3 cellular contexts compared by ENCODE assay signal in the genomic region with DNA sequence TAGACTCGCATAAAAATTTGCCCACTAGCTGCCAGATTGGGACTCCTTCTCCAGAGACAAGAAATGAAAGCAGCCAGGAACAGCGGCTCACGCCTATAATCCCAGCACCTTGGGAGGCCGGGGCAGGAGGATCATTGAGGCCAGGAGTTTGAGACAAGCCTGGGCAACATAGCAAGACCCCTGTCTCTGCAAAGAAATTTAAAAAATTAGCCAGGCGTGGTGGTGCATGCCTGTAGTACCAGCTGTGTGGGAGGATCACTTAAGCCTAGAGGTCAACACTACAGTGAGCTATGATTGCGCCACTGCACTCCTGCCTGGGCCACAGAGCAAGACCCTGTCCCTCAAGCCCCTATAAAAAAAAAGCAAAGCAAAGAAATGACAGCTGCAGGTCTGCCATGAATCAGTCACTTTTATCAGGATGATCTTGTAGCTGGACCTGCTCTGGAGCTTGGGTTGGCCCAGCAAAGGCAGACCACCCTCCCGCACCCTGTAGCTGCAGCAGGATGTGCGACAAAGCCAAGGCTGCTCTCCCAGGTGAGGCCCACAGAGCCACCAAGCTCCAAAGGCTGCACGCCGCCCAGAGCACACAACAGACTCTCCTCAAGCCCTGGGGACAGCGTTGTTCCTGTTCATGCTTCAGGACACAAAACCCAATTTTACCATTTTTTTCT.
TF ChIP-seq lines count a peak whose summit lies in the region.

No MANE protein-coding gene starts in this region.

TF ChIP-seq in SK-N-SH, 30 proteins besides CTCF, POLR2A, EP300 and RAD21:
- TF ChIP-seq CHD2 (IDR thresholded peaks at IDR 0.05; ENCODE audit: low read length, partially characterized antibody) (no peak), SIN3A (IDR thresholded peaks at IDR 0.05; ENCODE audit: borderline replicate concordance, low read depth, low read length) (no peak), SMC3 (IDR thresholded peaks at IDR 0.05; ENCODE audit: low read depth, low read length) (no peak), GATA2 (CRISPR knock-in tag; IDR thresholded peaks at IDR 0.05) (peak; percentile 50; the same call in 1 of the 2 replicates), GABPA (IDR thresholded peaks at IDR 0.05; ENCODE audit: low read depth) (no peak)
- TF ChIP-seq, protein P1, sequence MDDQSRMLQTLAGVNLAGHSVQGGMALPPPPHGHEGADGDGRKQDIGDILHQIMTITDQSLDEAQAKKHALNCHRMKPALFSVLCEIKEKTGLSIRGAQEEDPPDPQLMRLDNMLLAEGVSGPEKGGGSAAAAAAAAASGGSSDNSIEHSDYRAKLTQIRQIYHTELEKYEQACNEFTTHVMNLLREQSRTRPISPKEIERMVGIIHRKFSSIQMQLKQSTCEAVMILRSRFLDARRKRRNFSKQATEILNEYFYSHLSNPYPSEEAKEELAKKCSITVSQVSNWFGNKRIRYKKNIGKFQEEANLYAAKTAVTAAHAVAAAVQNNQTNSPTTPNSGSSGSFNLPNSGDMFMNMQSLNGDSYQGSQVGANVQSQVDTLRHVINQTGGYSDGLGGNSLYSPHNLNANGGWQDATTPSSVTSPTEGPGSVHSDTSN (IDR thresholded peaks at IDR 0.05), result no peak

TF ChIP-seq in SK-N-SH treated with all-trans-retinoic acid at 6 μM for 48 hours, 23 proteins besides CTCF, POLR2A, EP300 and RAD21:
- no peak for TF ChIP-seq SNAI2 (CRISPR knock-in tag; IDR thresholded peaks at IDR 0.05)
- TF ChIP-seq ESRRG (CRISPR knock-in tag; IDR thresholded peaks at IDR 0.05), result no peak
- TF ChIP-seq, protein P2, sequence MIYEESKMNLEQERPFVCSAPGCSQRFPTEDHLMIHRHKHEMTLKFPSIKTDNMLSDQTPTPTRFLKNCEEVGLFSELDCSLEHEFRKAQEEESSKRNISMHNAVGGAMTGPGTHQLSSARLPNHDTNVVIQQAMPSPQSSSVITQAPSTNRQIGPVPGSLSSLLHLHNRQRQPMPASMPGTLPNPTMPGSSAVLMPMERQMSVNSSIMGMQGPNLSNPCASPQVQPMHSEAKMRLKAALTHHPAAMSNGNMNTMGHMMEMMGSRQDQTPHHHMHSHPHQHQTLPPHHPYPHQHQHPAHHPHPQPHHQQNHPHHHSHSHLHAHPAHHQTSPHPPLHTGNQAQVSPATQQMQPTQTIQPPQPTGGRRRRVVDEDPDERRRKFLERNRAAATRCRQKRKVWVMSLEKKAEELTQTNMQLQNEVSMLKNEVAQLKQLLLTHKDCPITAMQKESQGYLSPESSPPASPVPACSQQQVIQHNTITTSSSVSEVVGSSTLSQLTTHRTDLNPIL (CRISPR knock-in tag; IDR thresholded peaks at IDR 0.05; ENCODE audit: low read depth), result no peak
- no peak for TF ChIP-seq ZNF70 (CRISPR knock-in tag; IDR thresholded peaks at IDR 0.05)
- TF ChIP-seq ZFP30 (CRISPR knock-in tag; IDR thresholded peaks at IDR 0.05), result no peak
- no peak for TF ChIP-seq BACH2 (CRISPR knock-in tag; IDR thresholded peaks at IDR 0.05; ENCODE audit: borderline replicate concordance)
- TF ChIP-seq, protein P3, sequence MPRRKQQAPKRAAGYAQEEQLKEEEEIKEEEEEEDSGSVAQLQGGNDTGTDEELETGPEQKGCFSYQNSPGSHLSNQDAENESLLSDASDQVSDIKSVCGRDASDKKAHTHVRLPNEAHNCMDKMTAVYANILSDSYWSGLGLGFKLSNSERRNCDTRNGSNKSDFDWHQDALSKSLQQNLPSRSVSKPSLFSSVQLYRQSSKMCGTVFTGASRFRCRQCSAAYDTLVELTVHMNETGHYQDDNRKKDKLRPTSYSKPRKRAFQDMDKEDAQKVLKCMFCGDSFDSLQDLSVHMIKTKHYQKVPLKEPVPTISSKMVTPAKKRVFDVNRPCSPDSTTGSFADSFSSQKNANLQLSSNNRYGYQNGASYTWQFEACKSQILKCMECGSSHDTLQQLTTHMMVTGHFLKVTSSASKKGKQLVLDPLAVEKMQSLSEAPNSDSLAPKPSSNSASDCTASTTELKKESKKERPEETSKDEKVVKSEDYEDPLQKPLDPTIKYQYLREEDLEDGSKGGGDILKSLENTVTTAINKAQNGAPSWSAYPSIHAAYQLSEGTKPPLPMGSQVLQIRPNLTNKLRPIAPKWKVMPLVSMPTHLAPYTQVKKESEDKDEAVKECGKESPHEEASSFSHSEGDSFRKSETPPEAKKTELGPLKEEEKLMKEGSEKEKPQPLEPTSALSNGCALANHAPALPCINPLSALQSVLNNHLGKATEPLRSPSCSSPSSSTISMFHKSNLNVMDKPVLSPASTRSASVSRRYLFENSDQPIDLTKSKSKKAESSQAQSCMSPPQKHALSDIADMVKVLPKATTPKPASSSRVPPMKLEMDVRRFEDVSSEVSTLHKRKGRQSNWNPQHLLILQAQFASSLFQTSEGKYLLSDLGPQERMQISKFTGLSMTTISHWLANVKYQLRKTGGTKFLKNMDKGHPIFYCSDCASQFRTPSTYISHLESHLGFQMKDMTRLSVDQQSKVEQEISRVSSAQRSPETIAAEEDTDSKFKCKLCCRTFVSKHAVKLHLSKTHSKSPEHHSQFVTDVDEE (CRISPR knock-in tag; IDR thresholded peaks at IDR 0.05), result no peak; the same call in 1 of the 2 replicates
- TF ChIP-seq RARB (CRISPR knock-in tag; IDR thresholded peaks at IDR 0.05), result no peak
- no peak for TF ChIP-seq TCF4 (CRISPR knock-in tag; IDR thresholded peaks at IDR 0.05; ENCODE audit: borderline replicate concordance)
- no peak for TF ChIP-seq ZC3H10 (CRISPR knock-in tag; IDR thresholded peaks at IDR 0.05)
- TF ChIP-seq CSRNP3 (CRISPR knock-in tag; IDR thresholded peaks at IDR 0.05), result no peak
- no peak for TF ChIP-seq ISL1 (CRISPR knock-in tag; IDR thresholded peaks at IDR 0.05)
- TF ChIP-seq, protein P4, sequence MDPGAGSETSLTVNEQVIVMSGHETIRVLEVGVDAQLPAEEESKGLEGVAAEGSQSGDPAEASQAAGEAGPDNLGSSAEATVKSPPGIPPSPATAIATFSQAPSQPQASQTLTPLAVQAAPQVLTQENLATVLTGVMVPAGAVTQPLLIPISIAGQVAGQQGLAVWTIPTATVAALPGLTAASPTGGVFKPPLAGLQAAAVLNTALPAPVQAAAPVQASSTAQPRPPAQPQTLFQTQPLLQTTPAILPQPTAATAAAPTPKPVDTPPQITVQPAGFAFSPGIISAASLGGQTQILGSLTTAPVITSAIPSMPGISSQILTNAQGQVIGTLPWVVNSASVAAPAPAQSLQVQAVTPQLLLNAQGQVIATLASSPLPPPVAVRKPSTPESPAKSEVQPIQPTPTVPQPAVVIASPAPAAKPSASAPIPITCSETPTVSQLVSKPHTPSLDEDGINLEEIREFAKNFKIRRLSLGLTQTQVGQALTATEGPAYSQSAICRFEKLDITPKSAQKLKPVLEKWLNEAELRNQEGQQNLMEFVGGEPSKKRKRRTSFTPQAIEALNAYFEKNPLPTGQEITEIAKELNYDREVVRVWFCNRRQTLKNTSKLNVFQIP (CRISPR knock-in tag; IDR thresholded peaks at IDR 0.05; ENCODE audit: borderline replicate concordance, low read depth), result no peak
- no peak for TF ChIP-seq ZNF8 (CRISPR knock-in tag; IDR thresholded peaks at IDR 0.05)
- TF ChIP-seq OSR1 (CRISPR knock-in tag; IDR thresholded peaks at IDR 0.05), result no peak
- TF ChIP-seq ZNF565 (CRISPR knock-in tag; conservative IDR thresholded peaks at IDR 0.05; ENCODE audit: low read depth), result no peak
- no peak for TF ChIP-seq PPARA (CRISPR knock-in tag; IDR thresholded peaks at IDR 0.05; ENCODE audit: borderline replicate concordance)
TF ChIP-seq in SK-N-SH treated with all-trans-retinoic acid at 6 μM for 48 hours: peak in this region for 0.

TF ChIP-seq in HepG2, 621 proteins besides CTCF, POLR2A, EP300 and RAD21 (continues in another document):
- no peak for TF ChIP-seq KLF9 (CRISPR knock-in tag; IDR thresholded peaks at IDR 0.05; ENCODE audit: low read depth)
- TF ChIP-seq ZNF30 (CRISPR knock-in tag; IDR thresholded peaks at IDR 0.05), result no peak
- TF ChIP-seq ATF5 (CRISPR knock-in tag; IDR thresholded peaks at IDR 0.05; ENCODE audit: low read depth), result no peak
- no peak for TF ChIP-seq SOX6 (IDR thresholded peaks at IDR 0.05)
- no peak for TF ChIP-seq SOX6 (CRISPR knock-in tag; IDR thresholded peaks at IDR 0.05)
- TF ChIP-seq CEBPB (IDR thresholded peaks at IDR 0.05; ENCODE audit: borderline replicate concordance, low read depth, low read length), result peak; percentile 39; the same call in 1 of the 2 replicates
- TF ChIP-seq CSRNP2 (CRISPR knock-in tag; conservative IDR thresholded peaks at IDR 0.05; ENCODE audit: low read depth), result no peak
- no peak for TF ChIP-seq ZNF782 (CRISPR knock-in tag; IDR thresholded peaks at IDR 0.05; ENCODE audit: borderline replicate concordance)
- TF ChIP-seq IKZF1 (IDR thresholded peaks at IDR 0.05), result no peak
- no peak for TF ChIP-seq AHR (CRISPR knock-in tag; IDR thresholded peaks at IDR 0.05)
- TF ChIP-seq, protein P5, sequence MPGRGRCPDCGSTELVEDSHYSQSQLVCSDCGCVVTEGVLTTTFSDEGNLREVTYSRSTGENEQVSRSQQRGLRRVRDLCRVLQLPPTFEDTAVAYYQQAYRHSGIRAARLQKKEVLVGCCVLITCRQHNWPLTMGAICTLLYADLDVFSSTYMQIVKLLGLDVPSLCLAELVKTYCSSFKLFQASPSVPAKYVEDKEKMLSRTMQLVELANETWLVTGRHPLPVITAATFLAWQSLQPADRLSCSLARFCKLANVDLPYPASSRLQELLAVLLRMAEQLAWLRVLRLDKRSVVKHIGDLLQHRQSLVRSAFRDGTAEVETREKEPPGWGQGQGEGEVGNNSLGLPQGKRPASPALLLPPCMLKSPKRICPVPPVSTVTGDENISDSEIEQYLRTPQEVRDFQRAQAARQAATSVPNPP (CRISPR knock-in tag; IDR thresholded peaks at IDR 0.05), result no peak
- TF ChIP-seq JARID2 (CRISPR knock-in tag; IDR thresholded peaks at IDR 0.05; ENCODE audit: insufficient replicate concordance), result no peak
- TF ChIP-seq ZNF121 (CRISPR knock-in tag; IDR thresholded peaks at IDR 0.05), result peak; percentile 92
- no peak for TF ChIP-seq MBNL3 (CRISPR knock-in tag; conservative IDR thresholded peaks at IDR 0.05)
- peak; percentile 60; the same call in 1 of the 2 replicates for TF ChIP-seq ZNF770 (CRISPR knock-in tag; IDR thresholded peaks at IDR 0.05)
- TF ChIP-seq TCF12 (IDR thresholded peaks at IDR 0.05), result no peak
- TF ChIP-seq TCF12 (CRISPR knock-in tag; IDR thresholded peaks at IDR 0.05), result no peak
- TF ChIP-seq ZKSCAN8 (CRISPR knock-in tag; IDR thresholded peaks at IDR 0.05; ENCODE audit: borderline replicate concordance), result no peak
- TF ChIP-seq CCAR2 (optimal IDR thresholded peaks at IDR 0.05; ENCODE audit: low read depth, low read length), result no peak
- no peak for TF ChIP-seq ZBED4 (CRISPR knock-in tag; IDR thresholded peaks at IDR 0.05; ENCODE audit: borderline replicate concordance)
- no peak for TF ChIP-seq RXRA (CRISPR knock-in tag; IDR thresholded peaks at IDR 0.05)
